ENCODE assay signal across 35 cellular contexts in the genomic region with DNA sequence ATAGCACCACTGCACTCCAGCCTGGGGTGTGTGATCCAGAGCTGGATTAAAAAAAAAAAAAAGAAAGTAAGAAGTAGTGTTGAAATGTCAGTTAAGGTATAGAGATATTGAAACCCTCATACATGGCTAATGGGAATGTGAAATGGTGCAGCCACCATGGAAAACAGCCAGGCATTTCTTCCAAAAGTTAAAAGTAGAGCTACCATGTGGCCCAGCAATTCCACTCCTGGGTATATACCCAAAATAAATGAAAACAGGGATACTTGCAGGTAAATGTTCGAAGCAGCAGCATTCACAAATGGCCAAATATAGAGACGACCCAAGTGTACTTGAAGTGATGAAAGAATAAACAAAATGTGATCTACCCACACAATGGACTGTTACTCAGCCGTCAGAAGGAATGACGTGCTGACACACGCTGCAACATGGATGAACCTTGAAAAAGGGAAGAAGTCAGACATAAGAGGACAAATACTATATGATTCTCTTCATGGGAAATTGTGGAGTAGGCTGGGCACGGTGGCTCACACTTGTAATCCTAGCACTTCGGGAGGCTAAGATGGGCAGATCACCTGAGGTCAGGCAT. TPM values are rescaled to one million over a fixed set of nuclear protein-coding genes. Genes with fewer than 3 reads are reported as not detected.
"Had no signal": no experiment of that assay in that cellular context is flagged by ENCODE, and none has a peak within 500 bp of the region (broad histone marks: within the 10 kb centered on the region; RNA-seq: fewer than 3 reads in every experiment).

No MANE protein-coding gene starts in this region.

- H3K36me3 ChIP-seq: esophagus squamous epithelium, heart right ventricle, lower lobe of right lung, ovary, sigmoid colon, thyroid gland, vagina had no signal

- H3K9me3 ChIP-seq: esophagus squamous epithelium, heart right ventricle, lower lobe of right lung, ovary, psoas muscle, sigmoid colon, stomach, thyroid gland, vagina had no signal

- H3K27ac ChIP-seq: esophagus squamous epithelium, heart right ventricle, lower lobe of right lung, ovary, psoas muscle, sigmoid colon, stomach, thyroid gland, vagina had no signal

- DNase-seq: effector CD8-positive, alpha-beta T cell; endodermal cell; erythroblast; esophagus squamous epithelium; foreskin melanocyte; glutamatergic neuron; heart right ventricle; hippocampal formation; immature natural killer cell; islet precursor cell; kidney glomerular epithelial cell; left colon; left ventricle myocardium superior; lower lobe of right lung; natural killer cell; occipital lobe; ovary; psoas muscle; right cardiac atrium; sigmoid colon; stimulated activated CD4-positive, alpha-beta T cell treated with anti-CD3 and anti-CD28 coated beads, Interleukin-2, amount 100 ng/mL, for 24 hours; stimulated activated CD4-positive, alpha-beta T cell treated with anti-CD3 and anti-CD28 coated beads, Interleukin-4, amount 100 ng/mL, for 24 hours; stimulated activated naive CD4-positive, alpha-beta T cell treated with Interleukin-2 at 50 U/mL for 16 hours; stomach; thyroid gland; trophoblast cell had no signal

- H3K27me3 ChIP-seq: esophagus squamous epithelium, heart right ventricle, ovary, sigmoid colon, stomach, thyroid gland, vagina had no signal

- ATAC-seq: heart right ventricle; left colon; left ventricle myocardium superior; lower lobe of right lung; natural killer cell; psoas muscle; right cardiac atrium; stimulated activated effector memory CD8-positive, alpha-beta T cell treated with anti-CD3 and anti-CD28 coated beads, Interleukin-12 subunit alpha, Interleukin-12 subunit beta, amount 100 ng/mL, for 72 hours had no signal

- H3K4me3 ChIP-seq: esophagus squamous epithelium, heart right ventricle, lower lobe of right lung, ovary, psoas muscle, sigmoid colon, stomach, thyroid gland, vagina had no signal

- H3K4me1 ChIP-seq: esophagus squamous epithelium, heart right ventricle, lower lobe of right lung, psoas muscle, sigmoid colon, stomach, thyroid gland, vagina had no signal

RNA-seq across cellular contexts. Expression of gene IL31, which starts 15.2 kb away (rescaled TPM):
- total RNA-seq: endodermal cell, esophagus squamous epithelium, heart right ventricle, left colon, left ventricle myocardium superior, lower lobe of right lung, mononuclear cell, natural killer cell, occipital lobe, ovary, psoas muscle, renal cortical epithelial cell, right cardiac atrium, sigmoid colon, skeletal muscle tissue, stomach, subcutaneous adipose tissue, temporal lobe, thyroid gland, ureter, vagina had no signal
- polyA plus RNA-seq: heart right ventricle, immature natural killer cell, neural cell, ovary, psoas muscle, right cardiac atrium, sigmoid colon, stomach had no signal

RNA-seq across cellular contexts. Expression of gene LRRC43, which starts 24.1 kb away (rescaled TPM):
- total RNA-seq: skeletal muscle tissue, vagina had no signal
- polyA plus RNA-seq: stomach had no signal

RNA-seq across cellular contexts. Expression of gene B3GNT4, which starts 44.7 kb away (rescaled TPM):
- total RNA-seq: heart right ventricle, left ventricle myocardium superior, skeletal muscle tissue, subcutaneous adipose tissue, ureter had no signal
